Comparison of ENCODE assay signal across 20 cellular contexts in genomic region chr19:1365964-1366695, GRCh38.
"Had no signal": no experiment of that assay in that cellular context is flagged by ENCODE, and none has a peak within 500 bp of the region (broad histone marks: within the 10 kb centered on the region; RNA-seq: fewer than 3 reads in every experiment).

No MANE protein-coding gene starts in this region.

- H3K4me1 Mint-ChIP-seq: central memory CD8-positive, alpha-beta T cell; WTC11 had no signal

- H3K27ac Mint-ChIP-seq: activated CD8-positive, alpha-beta T cell treated with anti-CD3 and anti-CD28 coated beads for 36 hours; activated naive CD4-positive, alpha-beta T cell treated with anti-CD3 and anti-CD28 coated beads, Interleukin-2, amount 50 U/mL, for 72 hours; T-helper 1 cell treated with Interleukin-12 subunit alpha and Interleukin-12 subunit beta and Interleukin-4 antibody, amounts not matched to agents 30 μg/mL and 1 μg/mL, for 36 hours had no signal

- H3K9me3 ChIP-seq: neutrophil, tibial nerve, vagina had no signal

- DNase-seq: activated CD4-positive, alpha-beta T cell treated with anti-CD3 and anti-CD28 coated beads for 4 hours; activated CD8-positive, alpha-beta T cell treated with anti-CD3 and anti-CD28 coated beads for 36 hours; activated effector memory CD4-positive, alpha-beta T cell treated with anti-CD3 and anti-CD28 coated beads, Interleukin-2, amount 50 U/mL, for 16 hours; activated T-cell treated with anti-CD3 and anti-CD28 coated beads, Interleukin-2, amount 50 U/mL, for 4 hours; effector memory CD4-positive, alpha-beta T cell; foreskin keratinocyte; glutamatergic neuron; kidney glomerular epithelial cell; stimulated activated CD4-positive, alpha-beta T cell treated with anti-CD3 and anti-CD28 coated beads, Interleukin-15, amount 100 ng/mL, for 24 hours; stimulated activated CD4-positive, alpha-beta T cell treated with anti-CD3 and anti-CD28 coated beads, Interleukin-4, amount 100 ng/mL, for 24 hours; stimulated activated naive CD4-positive, alpha-beta T cell had no signal

- H3K27me3 ChIP-seq: foreskin keratinocyte, tibial nerve, vagina had no signal

- H3K4me3 ChIP-seq: skin epidermis, tibial nerve, vagina had no signal

- H3K9me3 Mint-ChIP-seq: activated CD8-positive, alpha-beta T cell treated with anti-CD3 and anti-CD28 coated beads for 36 hours; activated naive CD4-positive, alpha-beta T cell treated with anti-CD3 and anti-CD28 coated beads, Interleukin-2, amount 50 U/mL, for 72 hours; activated T-cell treated with anti-CD3 and anti-CD28 coated beads, Interleukin-2, amount 50 U/mL, for 4 hours; brain; central memory CD8-positive, alpha-beta T cell; T-helper 1 cell treated with Interleukin-12 subunit alpha and Interleukin-12 subunit beta and Interleukin-4 antibody, amounts not matched to agents 30 μg/mL and 1 μg/mL, for 36 hours; WTC11 had no signal

- H3K4me1 ChIP-seq: foreskin keratinocyte had no signal

- H3K27ac ChIP-seq: foreskin keratinocyte, neutrophil, tibial nerve, vagina had no signal

- H3K4me3 Mint-ChIP-seq: activated CD8-positive, alpha-beta T cell treated with anti-CD3 and anti-CD28 coated beads for 36 hours; activated T-cell treated with anti-CD3 and anti-CD28 coated beads, Interleukin-2, amount 50 U/mL, for 4 hours; central memory CD8-positive, alpha-beta T cell; T-helper 1 cell treated with Interleukin-12 subunit alpha and Interleukin-12 subunit beta and Interleukin-4 antibody, amounts not matched to agents 30 μg/mL and 1 μg/mL, for 36 hours; WTC11 had no signal

- H3K27me3 Mint-ChIP-seq: activated CD8-positive, alpha-beta T cell treated with anti-CD3 and anti-CD28 coated beads for 36 hours; brain; central memory CD8-positive, alpha-beta T cell had no signal

- ATAC-seq: activated CD8-positive, alpha-beta T cell treated with anti-CD3 and anti-CD28 coated beads for 36 hours; activated T-cell treated with anti-CD3 and anti-CD28 coated beads, Interleukin-2, amount 50 U/mL, for 4 hours; foreskin keratinocyte; WTC11 had no signal
